In the genomic region with DNA sequence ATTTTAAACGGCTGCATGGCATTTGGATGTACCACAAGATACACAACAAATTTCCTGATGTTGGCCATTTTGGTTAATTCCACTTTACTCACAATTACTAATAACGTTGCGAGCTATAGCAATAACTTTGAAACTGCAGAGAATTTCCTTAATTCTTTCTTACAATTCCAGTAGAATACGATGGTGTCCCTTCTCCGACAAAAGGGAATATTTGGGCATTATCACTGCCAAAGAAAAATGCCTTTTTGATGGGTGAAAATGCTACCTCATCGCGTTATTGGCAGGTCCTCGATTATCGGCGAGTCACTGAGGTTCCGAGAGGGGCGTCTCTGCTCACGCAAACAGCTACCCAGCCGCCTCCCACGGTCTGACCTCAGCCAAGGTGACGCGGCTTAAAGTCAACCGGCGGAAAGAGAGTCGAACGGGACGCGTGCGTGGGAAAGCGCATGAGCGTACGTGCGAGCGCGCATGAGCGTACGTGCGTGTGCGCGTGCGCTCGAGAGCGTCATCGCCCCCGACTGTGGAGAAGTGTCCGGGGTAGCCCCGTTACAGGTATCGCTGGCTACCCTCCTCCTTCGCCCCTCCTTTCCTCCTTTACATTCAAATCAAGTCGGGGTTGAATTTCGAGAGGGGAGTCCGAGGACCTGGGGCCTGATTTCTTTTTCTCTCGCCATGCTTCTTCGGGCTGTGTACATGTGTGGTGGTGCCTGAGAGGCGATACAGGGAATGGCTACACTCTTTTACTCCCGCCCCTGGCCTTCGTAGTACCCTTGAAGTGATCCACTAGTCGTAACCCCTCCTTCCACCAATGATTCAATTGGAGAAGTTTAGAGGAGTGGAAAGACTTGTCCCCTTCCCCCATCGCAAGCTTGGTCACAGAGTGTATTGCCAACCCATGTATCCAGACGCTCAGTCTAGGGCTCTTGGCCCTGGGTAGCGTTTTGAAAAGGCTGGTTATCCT, we compare ENCODE assay signal across 1 cellular context.
TF ChIP-seq lines count a peak whose summit lies in the region.

Gene OXSM (plus strand): TSS at position 495 of the 961 bp plus-strand sequence. CDS start 931 bp downstream, outside the sequence.

TF ChIP-seq in GM12878, 131 proteins besides CTCF, POLR2A, EP300 and RAD21 (continued from another document):
- TF ChIP-seq IRF3 (IDR thresholded peaks at IDR 0.05): no peak; the same call in 1 of the 2 replicates
- TF ChIP-seq SIX5 (IDR thresholded peaks at IDR 0.05; ENCODE audit: low read depth, low read length, severe bottlenecking): no peak
- TF ChIP-seq HDAC2 (IDR thresholded peaks at IDR 0.05): no peak
- TF ChIP-seq, protein P1, sequence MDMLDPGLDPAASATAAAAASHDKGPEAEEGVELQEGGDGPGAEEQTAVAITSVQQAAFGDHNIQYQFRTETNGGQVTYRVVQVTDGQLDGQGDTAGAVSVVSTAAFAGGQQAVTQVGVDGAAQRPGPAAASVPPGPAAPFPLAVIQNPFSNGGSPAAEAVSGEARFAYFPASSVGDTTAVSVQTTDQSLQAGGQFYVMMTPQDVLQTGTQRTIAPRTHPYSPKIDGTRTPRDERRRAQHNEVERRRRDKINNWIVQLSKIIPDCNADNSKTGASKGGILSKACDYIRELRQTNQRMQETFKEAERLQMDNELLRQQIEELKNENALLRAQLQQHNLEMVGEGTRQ (IDR thresholded peaks at IDR 0.05; ENCODE audit: borderline replicate concordance, low read depth, low read length): no peak; the same call in 1 of the 2 replicates
- TF ChIP-seq, protein P2, sequence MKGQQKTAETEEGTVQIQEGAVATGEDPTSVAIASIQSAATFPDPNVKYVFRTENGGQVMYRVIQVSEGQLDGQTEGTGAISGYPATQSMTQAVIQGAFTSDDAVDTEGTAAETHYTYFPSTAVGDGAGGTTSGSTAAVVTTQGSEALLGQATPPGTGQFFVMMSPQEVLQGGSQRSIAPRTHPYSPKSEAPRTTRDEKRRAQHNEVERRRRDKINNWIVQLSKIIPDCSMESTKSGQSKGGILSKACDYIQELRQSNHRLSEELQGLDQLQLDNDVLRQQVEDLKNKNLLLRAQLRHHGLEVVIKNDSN (IDR thresholded peaks at IDR 0.05; ENCODE audit: borderline replicate concordance, extremely low read length, insufficient read depth, low read depth, low read length): no peak
- TF ChIP-seq IKZF1 (conservative IDR thresholded peaks at IDR 0.05): peak; percentile 89
- TF ChIP-seq SUPT20H (IDR thresholded peaks at IDR 0.05; ENCODE audit: borderline replicate concordance, control insufficient read depth, low read depth, low read length): no peak
- peak; percentile 54 for TF ChIP-seq MYC (IDR thresholded peaks at IDR 0.05; ENCODE audit: insufficient read depth, insufficient read length, insufficient replicate concordance, low read length, severe bottlenecking)
- TF ChIP-seq KLF5 (IDR thresholded peaks at IDR 0.05; ENCODE audit: partially characterized antibody): no peak
- peak in 1 of 2 experiments; percentile 60; a peak in 2 of 4 replicates for TF ChIP-seq IKZF2 (IDR thresholded peaks at IDR 0.05)
- no peak for TF ChIP-seq KAT2A (conservative IDR thresholded peaks at IDR 0.05; ENCODE audit: control insufficient read depth, low read depth, low read length)
- TF ChIP-seq MXI1 (IDR thresholded peaks at IDR 0.05; ENCODE audit: low read depth, low read length): peak; percentile 73; the same call in 1 of the 2 replicates
- no peak for TF ChIP-seq ETV6 (conservative IDR thresholded peaks at IDR 0.05 in 1 of 2, IDR thresholded peaks at IDR 0.05 in 1 of 2; ENCODE audit: borderline replicate concordance in 1 of 2, low read depth in 1 of 2)
- peak; percentile 88 to 95 for TF ChIP-seq BHLHE40 (IDR thresholded peaks at IDR 0.05; ENCODE audit: borderline replicate concordance in 1 of 2, low read depth in 2 of 2, low read length in 1 of 2)
- TF ChIP-seq JUNB (IDR thresholded peaks at IDR 0.05): no peak; the same call in 1 of the 2 replicates
- peak; percentile 90; the same call in 1 of the 2 replicates for TF ChIP-seq ZBED1 (IDR thresholded peaks at IDR 0.05; ENCODE audit: borderline replicate concordance)
- no peak for TF ChIP-seq LARP7 (IDR thresholded peaks at IDR 0.05)
- no peak for TF ChIP-seq ASH2L (IDR thresholded peaks at IDR 0.05; ENCODE audit: borderline replicate concordance, low read depth)
- TF ChIP-seq TAF1 (IDR thresholded peaks at IDR 0.05; ENCODE audit: borderline replicate concordance, low read depth, low read length): peak; percentile 61; the same call in 1 of the 2 replicates
- TF ChIP-seq SUZ12 (IDR thresholded peaks at IDR 0.05; ENCODE audit: unreplicated experiment): no peak
- no peak for TF ChIP-seq SREBF2 (IDR thresholded peaks at IDR 0.05; ENCODE audit: low read length)
- no peak for TF ChIP-seq HDAC6 (IDR thresholded peaks at IDR 0.05; ENCODE audit: unreplicated experiment)
- no peak for TF ChIP-seq NFIC (IDR thresholded peaks at IDR 0.05; ENCODE audit: low read depth, low read length)
- TF ChIP-seq ZNF274 (IDR thresholded peaks at IDR 0.05; ENCODE audit: insufficient read depth, insufficient read length): no peak
- TF ChIP-seq BRCA1 (IDR thresholded peaks at IDR 0.05; ENCODE audit: low read depth, low read length): no peak
- TF ChIP-seq NR2C2 (IDR thresholded peaks at IDR 0.05; ENCODE audit: borderline replicate concordance, control insufficient read depth, insufficient read length, low read depth): no peak
- TF ChIP-seq HDGF (IDR thresholded peaks at IDR 0.05): peak; percentile 93
- TF ChIP-seq GATAD2B (conservative IDR thresholded peaks at IDR 0.05; ENCODE audit: low read depth): peak; percentile 50; the same call in 1 of the 2 replicates
- TF ChIP-seq, protein P3, sequence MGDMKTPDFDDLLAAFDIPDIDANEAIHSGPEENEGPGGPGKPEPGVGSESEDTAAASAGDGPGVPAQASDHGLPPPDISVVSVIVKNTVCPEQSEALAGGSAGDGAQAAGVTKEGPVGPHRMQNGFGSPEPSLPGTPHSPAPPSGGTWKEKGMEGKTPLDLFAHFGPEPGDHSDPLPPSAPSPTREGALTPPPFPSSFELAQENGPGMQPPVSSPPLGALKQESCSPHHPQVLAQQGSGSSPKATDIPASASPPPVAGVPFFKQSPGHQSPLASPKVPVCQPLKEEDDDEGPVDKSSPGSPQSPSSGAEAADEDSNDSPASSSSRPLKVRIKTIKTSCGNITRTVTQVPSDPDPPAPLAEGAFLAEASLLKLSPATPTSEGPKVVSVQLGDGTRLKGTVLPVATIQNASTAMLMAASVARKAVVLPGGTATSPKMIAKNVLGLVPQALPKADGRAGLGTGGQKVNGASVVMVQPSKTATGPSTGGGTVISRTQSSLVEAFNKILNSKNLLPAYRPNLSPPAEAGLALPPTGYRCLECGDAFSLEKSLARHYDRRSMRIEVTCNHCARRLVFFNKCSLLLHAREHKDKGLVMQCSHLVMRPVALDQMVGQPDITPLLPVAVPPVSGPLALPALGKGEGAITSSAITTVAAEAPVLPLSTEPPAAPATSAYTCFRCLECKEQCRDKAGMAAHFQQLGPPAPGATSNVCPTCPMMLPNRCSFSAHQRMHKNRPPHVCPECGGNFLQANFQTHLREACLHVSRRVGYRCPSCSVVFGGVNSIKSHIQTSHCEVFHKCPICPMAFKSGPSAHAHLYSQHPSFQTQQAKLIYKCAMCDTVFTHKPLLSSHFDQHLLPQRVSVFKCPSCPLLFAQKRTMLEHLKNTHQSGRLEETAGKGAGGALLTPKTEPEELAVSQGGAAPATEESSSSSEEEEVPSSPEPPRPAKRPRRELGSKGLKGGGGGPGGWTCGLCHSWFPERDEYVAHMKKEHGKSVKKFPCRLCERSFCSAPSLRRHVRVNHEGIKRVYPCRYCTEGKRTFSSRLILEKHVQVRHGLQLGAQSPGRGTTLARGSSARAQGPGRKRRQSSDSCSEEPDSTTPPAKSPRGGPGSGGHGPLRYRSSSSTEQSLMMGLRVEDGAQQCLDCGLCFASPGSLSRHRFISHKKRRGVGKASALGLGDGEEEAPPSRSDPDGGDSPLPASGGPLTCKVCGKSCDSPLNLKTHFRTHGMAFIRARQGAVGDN (IDR thresholded peaks at IDR 0.05): peak; percentile 99
